In the genomic region with DNA sequence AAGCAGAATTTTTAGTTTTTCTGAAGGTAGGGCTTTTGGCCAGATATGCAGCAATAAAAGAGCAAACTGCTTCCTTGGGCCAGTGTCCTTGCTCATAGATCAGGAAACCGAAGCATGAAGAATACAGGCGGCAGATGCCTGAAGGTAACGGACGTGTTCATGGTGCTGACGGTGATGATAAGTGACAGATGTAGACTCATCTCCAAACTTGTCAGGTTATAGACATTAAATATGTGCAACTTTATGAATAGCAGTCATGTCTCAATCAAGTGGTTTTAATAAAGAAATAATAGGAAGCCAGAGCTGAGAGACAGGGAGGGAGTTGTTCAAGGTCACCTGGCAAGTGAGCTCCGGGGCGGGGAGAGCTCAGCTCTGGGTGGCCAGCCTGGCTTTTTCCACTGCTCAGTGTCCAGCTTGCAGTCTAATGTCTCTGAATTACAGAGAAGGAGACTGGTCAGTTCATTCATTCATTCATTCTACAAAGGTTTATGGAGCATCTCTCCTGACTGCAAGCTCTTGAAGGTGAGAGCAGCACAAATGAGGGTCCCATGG, we compare ENCODE assay signal across 21 cellular contexts. TPM values are rescaled to one million over a fixed set of nuclear protein-coding genes. Genes with fewer than 3 reads are reported as not detected.
DNase-seq lines count a peak whose midpoint lies in the region; ATAC-seq and TF ChIP-seq lines count a peak whose summit lies in the region.
"Had no signal": no experiment of that assay in that cellular context is flagged by ENCODE, and none has a peak within 500 bp of the region (broad histone marks: within the 10 kb centered on the region; RNA-seq: fewer than 3 reads in every experiment).

No MANE protein-coding gene starts in this region.

- H3K9me3 Mint-ChIP-seq in activated T-helper 2 cell treated with anti-CD3 and anti-CD28 coated beads, Interferon-gamma antibody, Interleukin-2, Interleukin-4, amounts not matched to agents 10 μg/mL and 5 μg/mL and 100 μg/mL, durations not matched to agents 14 hours and 24 hours and 36 hours = no peaks in the 10 kb centered on the region
- H3K9me3 Mint-ChIP-seq in stimulated activated memory B cell treated with anti-CD40 and anti-IgM and Interleukin-4, amounts not matched to agents 10 μg/mL and 1 μg/mL and 100 μg/mL, for 72 hours = no peaks in the 10 kb centered on the region
- H3K9me3 Mint-ChIP-seq: IgD-negative memory B cell had no signal

- intact Hi-C loops in left cardiac atrium (cut with DNase I) = no loop called here
- intact Hi-C loops in right lobe of liver (cut with DNase I) = no loop called here
- intact Hi-C loops in stomach (cut with DNase I; ENCODE audit: low total_unique reads) = no loop called here
- intact Hi-C loops in activated T-helper 2 cell treated with anti-CD3 and anti-CD28 coated beads, Interferon-gamma antibody, Interleukin-2, Interleukin-4, amounts not matched to agents 10 μg/mL and 5 μg/mL and 100 μg/mL, durations not matched to agents 14 hours and 24 hours and 36 hours (cut with micrococcal nuclease) = no loop called here

- H3K4me1 ChIP-seq in right lobe of liver (peaks cover 0 to 54% (median 11%) of the 10 kb centered on the region in 4 donors), stomach (peaks cover 8 to 21% (median 13%) of the 10 kb centered on the region in 4 donors)
- H3K4me1 ChIP-seq in effector memory CD4-positive, alpha-beta T cell (ENCODE audit: control insufficient read depth, insufficient read depth, low read length, poor library complexity, severe bottlenecking) = no peaks in the 10 kb centered on the region
- H3K4me1 ChIP-seq: HAP-1 had no signal

- WGBS in right lobe of liver (ENCODE audit: insufficient coverage, low coverage, low lambda C conversion rate, missing lambda C conversion rate) = 27% methylated on average over 7 of the region's 7 CpGs
- 68 to 78% (median 74%) methylated on average over 7 of the region's 7 CpGs for WGBS in stomach, 5 donors

- peak overlapping the region; percentile 56 for H3K27ac Mint-ChIP-seq in T-helper 17 cell
- H3K27ac Mint-ChIP-seq in activated T-helper 2 cell treated with anti-CD3 and anti-CD28 coated beads, Interferon-gamma antibody, Interleukin-2, Interleukin-4, amounts not matched to agents 10 μg/mL and 5 μg/mL and 100 μg/mL, durations not matched to agents 14 hours and 24 hours and 36 hours = no peak overlapping the region
- no peak overlapping the region for H3K27ac Mint-ChIP-seq in stimulated activated memory B cell treated with anti-CD40 and anti-IgM and Interleukin-4, amounts not matched to agents 10 μg/mL and 1 μg/mL and 100 μg/mL, for 72 hours

- no peaks in the 10 kb centered on the region for H3K4me1 Mint-ChIP-seq in T-helper 17 cell
- H3K4me1 Mint-ChIP-seq in activated T-helper 2 cell treated with anti-CD3 and anti-CD28 coated beads, Interferon-gamma antibody, Interleukin-2, Interleukin-4, amounts not matched to agents 10 μg/mL and 5 μg/mL and 100 μg/mL, durations not matched to agents 14 hours and 24 hours and 36 hours (ENCODE audit: low read depth) = no peaks in the 10 kb centered on the region
- no peaks in the 10 kb centered on the region for H3K4me1 Mint-ChIP-seq in stimulated activated memory B cell treated with anti-CD40 and anti-IgM and Interleukin-4, amounts not matched to agents 10 μg/mL and 1 μg/mL and 100 μg/mL, for 72 hours

- H3K4me3 Mint-ChIP-seq in T-helper 17 cell = no peak overlapping the region
- no peak overlapping the region for H3K4me3 Mint-ChIP-seq in activated T-helper 2 cell treated with anti-CD3 and anti-CD28 coated beads, Interferon-gamma antibody, Interleukin-2, Interleukin-4, amounts not matched to agents 10 μg/mL and 5 μg/mL and 100 μg/mL, durations not matched to agents 14 hours and 24 hours and 36 hours (ENCODE audit: low read depth)
- no peak overlapping the region for H3K4me3 Mint-ChIP-seq in stimulated activated memory B cell treated with anti-CD40 and anti-IgM and Interleukin-4, amounts not matched to agents 10 μg/mL and 1 μg/mL and 100 μg/mL, for 72 hours
- H3K4me3 Mint-ChIP-seq: CD14-positive monocyte, IgD-negative memory B cell had no signal

- DNase-seq in T-helper 17 cell (no peak), left cardiac atrium (no peak), right lobe of liver (no peak), stomach (peak; percentile 46)
- no peak for DNase-seq in activated T-helper 2 cell treated with anti-CD3 and anti-CD28 coated beads, Interferon-gamma antibody, Interleukin-2, Interleukin-4, amounts not matched to agents 10 μg/mL and 5 μg/mL and 100 μg/mL, durations not matched to agents 14 hours and 24 hours and 36 hours (ENCODE audit: low spot score)
- no peak for DNase-seq in effector memory CD4-positive, alpha-beta T cell
- DNase-seq: COR-L47, DMS79, NCI-H187 treated with DMSO at 0.1 percent for 48 hours, NCI-H2171, NCI-H446 treated with DMSO at 0.1 percent for 48 hours, NCI-H748 treated with DMSO at 0.1 percent for 48 hours, PC-3 had no signal

- H3K27me3 ChIP-seq in right lobe of liver (no peaks in the 10 kb centered on the region), stomach (no peaks in the 10 kb centered on the region)
- no peaks in the 10 kb centered on the region for H3K27me3 ChIP-seq in effector memory CD4-positive, alpha-beta T cell (replicated peaks; ENCODE audit: control insufficient read depth, insufficient read depth, low read length, poor library complexity, severe bottlenecking)

- H3K27ac ChIP-seq in right lobe of liver = peak overlapping the region in 2 of 3 donors; percentile 33 to 58
- peak overlapping the region in 4 of 5 donors; percentile 20 to 64 (median 36) for H3K27ac ChIP-seq in stomach
- no peak overlapping the region for H3K27ac ChIP-seq in effector memory CD4-positive, alpha-beta T cell (ENCODE audit: insufficient read depth, low read length, poor library complexity, severe bottlenecking)

- H3K36me3 ChIP-seq in right lobe of liver (peaks cover 0 to 2% (median under 1%) of the 10 kb centered on the region in 4 donors), stomach (no peaks in the 10 kb centered on the region)
- H3K36me3 ChIP-seq in effector memory CD4-positive, alpha-beta T cell (ENCODE audit: control insufficient read depth, insufficient read depth, low read length) = no peaks in the 10 kb centered on the region
- H3K36me3 ChIP-seq: HAP-1 had no signal

- ATAC-seq in T-helper 17 cell (no peak), left cardiac atrium (peak; percentile 29 to 37), right lobe of liver (peak; percentile 32 to 60 (median 48))
- ATAC-seq in stimulated activated memory B cell treated with anti-CD40 and anti-IgM and Interleukin-4, amounts not matched to agents 10 μg/mL and 1 μg/mL and 100 μg/mL, for 72 hours = no peak
- ATAC-seq: GM12878, PC-3 had no signal

- H3K36me3 Mint-ChIP-seq in T-helper 17 cell (ENCODE audit: low read depth) = peaks cover 2% of the 10 kb centered on the region
- H3K36me3 Mint-ChIP-seq in activated T-helper 2 cell treated with anti-CD3 and anti-CD28 coated beads, Interferon-gamma antibody, Interleukin-2, Interleukin-4, amounts not matched to agents 10 μg/mL and 5 μg/mL and 100 μg/mL, durations not matched to agents 14 hours and 24 hours and 36 hours (ENCODE audit: low read depth) = no peaks in the 10 kb centered on the region
- no peaks in the 10 kb centered on the region for H3K36me3 Mint-ChIP-seq in stimulated activated memory B cell treated with anti-CD40 and anti-IgM and Interleukin-4, amounts not matched to agents 10 μg/mL and 1 μg/mL and 100 μg/mL, for 72 hours
- H3K36me3 Mint-ChIP-seq: CD14-positive monocyte, IgD-negative memory B cell had no signal

- H3K27me3 Mint-ChIP-seq in T-helper 17 cell = peaks cover 38% of the 10 kb centered on the region
- H3K27me3 Mint-ChIP-seq in activated T-helper 2 cell treated with anti-CD3 and anti-CD28 coated beads, Interferon-gamma antibody, Interleukin-2, Interleukin-4, amounts not matched to agents 10 μg/mL and 5 μg/mL and 100 μg/mL, durations not matched to agents 14 hours and 24 hours and 36 hours (ENCODE audit: low read depth) = no peaks in the 10 kb centered on the region
- H3K27me3 Mint-ChIP-seq in stimulated activated memory B cell treated with anti-CD40 and anti-IgM and Interleukin-4, amounts not matched to agents 10 μg/mL and 1 μg/mL and 100 μg/mL, for 72 hours = no peaks in the 10 kb centered on the region

- TF ChIP-seq EP300 in stomach (IDR thresholded peaks at IDR 0.05) = no peak

- H3K9me3 ChIP-seq in T-helper 17 cell (ENCODE audit: control insufficient read depth, low read length, poor library complexity, severe bottlenecking) (no peaks in the 10 kb centered on the region), right lobe of liver (no peaks in the 10 kb centered on the region), stomach (no peaks in the 10 kb centered on the region)
- H3K9me3 ChIP-seq in effector memory CD4-positive, alpha-beta T cell (ENCODE audit: control insufficient read depth, low read length) = no peaks in the 10 kb centered on the region
- H3K9me3 ChIP-seq: HAP-1 had no signal

- TF ChIP-seq POLR2A in right lobe of liver (IDR thresholded peaks at IDR 0.05) = no peak
- TF ChIP-seq POLR2A in stomach (IDR thresholded peaks at IDR 0.05) = no peak

- TF ChIP-seq CTCF in right lobe of liver (IDR thresholded peaks at IDR 0.05) (no peak), stomach (IDR thresholded peaks at IDR 0.05) (no peak)

- H3K4me3 ChIP-seq in right lobe of liver = peak overlapping the region; percentile 14 to 71 (median 60)
- H3K4me3 ChIP-seq in stomach = no peak overlapping the region
- no peak overlapping the region for H3K4me3 ChIP-seq in effector memory CD4-positive, alpha-beta T cell (ENCODE audit: insufficient read depth, low read depth, low read length, poor library complexity, severe bottlenecking)
- H3K4me3 ChIP-seq: GM12878, HAP-1 had no signal

RNA-seq across cellular contexts. Expression of a gene that starts 1.0 kb away (rescaled TPM):
- total RNA-seq in T-helper 17 cell = not detected
- 10 to 100 TPM in 1 of 2 donors, 1 to 10 TPM in 1; 9.3 to 13.8 TPM for total RNA-seq in left cardiac atrium
- 100 to 1,000 TPM in 4 of 6 experiments, 10 to 100 TPM in 2; 24.7 to 317 (median 167) TPM for total RNA-seq in right lobe of liver
- 10 to 100 TPM in 1 of 5 donors, 1 to 10 TPM in 2, not detected in 2; 1.7 to 10.7 (median 3.1) TPM for total RNA-seq in stomach
- polyA plus RNA-seq in stomach = 1 to 10 TPM; 2.7 to 5.9 (median 4.6) TPM
- total RNA-seq in activated T-helper 2 cell treated with anti-CD3 and anti-CD28 coated beads, Interferon-gamma antibody, Interleukin-2, Interleukin-4, amounts not matched to agents 10 μg/mL and 5 μg/mL and 100 μg/mL, durations not matched to agents 14 hours and 24 hours and 36 hours = not detected in 2 replicates
- total RNA-seq: A673, G401, PC-3 had no signal
- polyA plus RNA-seq: CD14-positive monocyte, GM12878, IgD-negative memory B cell had no signal

RNA-seq across cellular contexts. Expression of a gene that starts 21.0 kb away (rescaled TPM):
- total RNA-seq in T-helper 17 cell (not detected), left cardiac atrium (not detected), right lobe of liver (100 to 1,000 TPM in 4 of 6 experiments, 10 to 100 TPM in 2; 41.2 to 204 (median 145) TPM), stomach (10 to 100 TPM in 2 of 5 donors, 1 to 10 TPM in 1, not detected in 2; 4.9 to 27.5 (median 15.8) TPM)
- polyA plus RNA-seq in stomach = 10 to 100 TPM in 2 of 3 donors, 1 to 10 TPM in 1; 4.7 to 14.8 (median 13.6) TPM
- not detected in 2 replicates for total RNA-seq in activated T-helper 2 cell treated with anti-CD3 and anti-CD28 coated beads, Interferon-gamma antibody, Interleukin-2, Interleukin-4, amounts not matched to agents 10 μg/mL and 5 μg/mL and 100 μg/mL, durations not matched to agents 14 hours and 24 hours and 36 hours
- total RNA-seq: A673, G401, LHCN-M2, PC-3 had no signal
- polyA plus RNA-seq: CD14-positive monocyte, GM12878, IgD-negative memory B cell had no signal

RNA-seq across cellular contexts. Expression of a gene that starts 29.9 kb away (rescaled TPM):
- not detected for total RNA-seq in T-helper 17 cell
- 100 to 1,000 TPM; 232 to 284 TPM for total RNA-seq in left cardiac atrium
- total RNA-seq in right lobe of liver = over 10,000 TPM in 2 of 6 experiments, 1,000 to 10,000 TPM in 4; 5,211 to 12,749 (median 8,707) TPM
- total RNA-seq in stomach = 100 to 1,000 TPM in 1 of 5 donors, 10 to 100 TPM in 4; 15.1 to 392 (median 65.9) TPM
- polyA plus RNA-seq in stomach = 1,000 to 10,000 TPM in 1 of 3 donors, 100 to 1,000 TPM in 2; 109 to 1,820 (median 485) TPM
- not detected in 2 replicates for total RNA-seq in activated T-helper 2 cell treated with anti-CD3 and anti-CD28 coated beads, Interferon-gamma antibody, Interleukin-2, Interleukin-4, amounts not matched to agents 10 μg/mL and 5 μg/mL and 100 μg/mL, durations not matched to agents 14 hours and 24 hours and 36 hours
- total RNA-seq: G401, PC-3 had no signal
- polyA plus RNA-seq: CD14-positive monocyte, GM12878, IgD-negative memory B cell had no signal

Comparison
In these comparisons a context has a peak if more than half of its experiments do, and no peak if none do; other contexts are left out.
1. ATAC-seq: peak in left cardiac atrium (2 of 2) and right lobe of liver (4 of 4); none in T-helper 17 cell (single experiment) and stimulated activated memory B cell treated with anti-CD40 and anti-IgM and Interleukin-4, amounts not matched to agents 10 μg/mL and 1 μg/mL and 100 μg/mL, for 72 hours (single experiment).
2. H3K4me3 ChIP-seq: peak in right lobe of liver (3 of 3); none in stomach (0 of 4) and effector memory CD4-positive, alpha-beta T cell (single experiment).
3. RNA of a gene that starts 29.9 kb away (total RNA-seq): 5,211 to 12,749 TPM in right lobe of liver, 232 to 284 TPM in left cardiac atrium and 15.1 to 392 TPM in stomach; not detected in T-helper 17 cell and not detected in activated T-helper 2 cell treated with anti-CD3 and anti-CD28 coated beads, Interferon-gamma antibody, Interleukin-2, Interleukin-4, amounts not matched to agents 10 μg/mL and 5 μg/mL and 100 μg/mL, durations not matched to agents 14 hours and 24 hours and 36 hours; every median in the first group is over 10 times any median in the second.